3 cellular contexts compared by ENCODE assay signal in the genomic region with DNA sequence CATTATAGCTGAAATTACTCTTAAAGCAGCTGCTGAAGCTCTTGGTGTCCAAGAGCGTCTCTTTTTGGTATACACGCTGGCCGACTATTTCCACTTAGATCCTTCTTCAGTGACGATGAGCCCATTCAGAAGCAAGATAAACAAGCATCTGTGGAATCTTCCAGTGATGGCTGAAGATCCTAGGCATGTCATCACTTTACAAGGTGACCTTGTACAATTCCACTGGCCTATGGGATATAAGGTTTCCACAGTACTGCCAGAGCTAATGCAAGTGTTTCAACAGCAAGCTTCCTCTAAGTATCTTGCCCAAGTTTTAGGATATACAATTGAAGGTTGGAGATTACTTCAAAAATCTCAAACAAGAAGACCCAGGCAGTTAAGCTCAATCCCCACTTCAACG.
"Had no signal": no experiment of that assay in that cellular context is flagged by ENCODE, and none has a peak within 500 bp of the region (broad histone marks: within the 10 kb centered on the region; RNA-seq: fewer than 3 reads in every experiment).

No MANE protein-coding gene starts in this region.

- H3K4me3 ChIP-seq: GM12878 had no signal

- ATAC-seq: GM12878 had no signal

- DNase-seq: GDM1, GF-D8 had no signal
